Comparison of ENCODE assay signal across 18 cellular contexts in genomic region chr2:226618875-226619605, GRCh38.
A peak's percentile ranks its signal among the peaks of the same experiment; 100 is the strongest.
DNase-seq lines count a peak whose midpoint lies in the region; ATAC-seq and TF ChIP-seq lines count a peak whose summit lies in the region.
"Had no signal": no experiment of that assay in that cellular context is flagged by ENCODE, and none has a peak within 500 bp of the region (broad histone marks: within the 10 kb centered on the region; RNA-seq: fewer than 3 reads in every experiment).

No MANE protein-coding gene starts in this region.

- H3K36me3 ChIP-seq in mucosa of descending colon (ENCODE audit: low read depth): no peaks in the 10 kb centered on the region
- H3K36me3 ChIP-seq: heart left ventricle, sigmoid colon, SJCRH30 had no signal

- H3K4me3 ChIP-seq in epithelial cell of proximal tubule (ENCODE audit: low read depth, low read length) (no peak overlapping the region), mucosa of descending colon (no peak overlapping the region)
- H3K4me3 ChIP-seq: heart left ventricle, sigmoid colon, SJCRH30 had no signal

- ATAC-seq in mucosa of descending colon: peak; percentile 84
- no peak for ATAC-seq in GM19397 (IDR thresholded peaks at IDR 0.05; ENCODE audit: unreplicated experiment)
- ATAC-seq: heart left ventricle; left ventricle myocardium superior; natural killer cell treated with Interleukin-12 subunit alpha and Interleukin-12 subunit beta and Interleukin-15 and Interleukin-18, amount 100 ng/mL, for 72 hours had no signal

- intact Hi-C loops in mucosa of descending colon (cut with DNase I, micrococcal nuclease): no loop called here

- DNase-seq in EH (ENCODE audit: low read depth) (peak; percentile 52), NCI-H446 (lab: John Stamatoyannopoulos, UW) (peak; percentile 27 to 75), epithelial cell of proximal tubule (ENCODE audit: low read depth) (peak; percentile 23), mucosa of descending colon (no peak), T-helper 2 cell (no peak), T-helper 1 cell (no peak), MV-4-11 (lab: John Stamatoyannopoulos, UW) (no peak)
- DNase-seq: activated CD4-positive, alpha-beta memory T cell treated with anti-CD3 and anti-CD28 coated beads for 36 hours; effector memory CD4-positive, alpha-beta T cell; heart left ventricle; KG1; left ventricle myocardium superior; NCI-H2029; sigmoid colon; stimulated activated naive CD4-positive, alpha-beta T cell treated with Interleukin-2 at 50 U/mL for 16 hours had no signal

- H3K4me1 ChIP-seq in mucosa of descending colon (ENCODE audit: low read depth): no peaks in the 10 kb centered on the region
- H3K4me1 ChIP-seq: heart left ventricle had no signal

- TF ChIP-seq CTCF in epithelial cell of proximal tubule (conservative IDR thresholded peaks at IDR 0.05; ENCODE audit: low read depth, low read length) (no peak), mucosa of descending colon (IDR thresholded peaks at IDR 0.05) (no peak)

- no peaks in the 10 kb centered on the region for H3K9me3 ChIP-seq in mucosa of descending colon
- H3K9me3 ChIP-seq: heart left ventricle, sigmoid colon, SJCRH30 had no signal

Comparison
In these comparisons a context has a peak if more than half of its experiments do, and no peak if none do; other contexts are left out.
1. DNase-seq: peak in EH (single experiment), NCI-H446 (2 of 2) and epithelial cell of proximal tubule (single experiment); none in mucosa of descending colon (0 of 3), T-helper 2 cell (0 of 5), T-helper 1 cell (0 of 5) and MV-4-11 (single experiment).